In the genomic region with DNA sequence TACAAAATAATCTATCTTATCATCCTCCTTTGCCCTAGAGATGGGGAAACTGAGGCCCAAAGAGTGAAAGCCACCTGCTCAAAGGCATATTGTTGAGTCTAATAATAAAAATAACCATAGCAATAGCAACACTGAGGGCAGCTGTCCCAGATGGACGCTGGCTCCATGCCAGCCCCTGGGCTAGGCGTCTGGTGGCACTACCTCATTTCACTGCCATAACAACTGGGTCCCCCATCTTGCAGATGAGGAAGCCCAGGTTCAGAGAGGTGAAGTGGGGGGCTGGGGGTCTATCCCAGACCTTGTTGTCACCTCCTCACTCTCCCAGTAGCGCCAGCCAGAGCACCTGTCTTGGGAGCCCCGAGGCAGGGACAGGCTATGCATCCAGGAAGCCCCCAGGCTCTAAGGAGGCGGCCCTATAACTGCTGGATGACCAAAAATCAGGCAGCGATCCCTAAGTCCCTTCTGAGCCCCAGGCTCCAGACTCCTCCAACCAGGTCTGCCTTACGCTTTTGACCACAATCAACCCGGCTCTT, we compare ENCODE assay signal across 27 cellular contexts. TPM values are rescaled to one million over a fixed set of nuclear protein-coding genes. Genes with fewer than 3 reads are reported as not detected.
"Had no signal": no experiment of that assay in that cellular context is flagged by ENCODE, and none has a peak within 500 bp of the region (broad histone marks: within the 10 kb centered on the region; RNA-seq: fewer than 3 reads in every experiment).

No MANE protein-coding gene starts in this region.

- H3K36me3 Mint-ChIP-seq: activated CD4-positive, alpha-beta memory T cell treated with anti-CD3 and anti-CD28 coated beads for 36 hours; activated naive CD8-positive, alpha-beta T cell treated with anti-CD3 and anti-CD28 coated beads, Interleukin-2, amount 10 ng/mL, durations not matched to agents 7 days and 5 days; immature natural killer cell; memory B cell; naive B cell; neural progenitor cell had no signal

- H3K4me3 Mint-ChIP-seq: activated B cell treated with CpG ODN at 0.5 μM for 24 hours; activated CD4-positive, alpha-beta memory T cell treated with anti-CD3 and anti-CD28 coated beads for 36 hours; activated naive CD8-positive, alpha-beta T cell treated with anti-CD3 and anti-CD28 coated beads, Interleukin-2, amount 10 ng/mL, durations not matched to agents 7 days and 5 days; activated T-helper 17 cell treated with anti-CD3 and anti-CD28 coated beads, Interleukin-2, amount 50 U/mL, for 72 hours; immature natural killer cell; memory B cell; naive B cell; neural progenitor cell had no signal

- H3K27me3 Mint-ChIP-seq: activated naive CD8-positive, alpha-beta T cell treated with anti-CD3 and anti-CD28 coated beads, Interleukin-2, amount 10 ng/mL, durations not matched to agents 7 days and 5 days had no signal

- H3K4me1 Mint-ChIP-seq: activated B cell treated with CpG ODN at 0.5 μM for 24 hours; activated naive CD8-positive, alpha-beta T cell treated with anti-CD3 and anti-CD28 coated beads, Interleukin-2, amount 10 ng/mL, durations not matched to agents 7 days and 5 days; activated T-helper 17 cell treated with anti-CD3 and anti-CD28 coated beads, Interleukin-2, amount 50 U/mL, for 72 hours; immature natural killer cell; memory B cell; neural progenitor cell had no signal

- H3K9ac ChIP-seq: neural progenitor cell had no signal

- DNase-seq: activated B cell treated with CpG ODN at 0.5 μM for 24 hours; activated CD4-positive, alpha-beta memory T cell treated with anti-CD3 and anti-CD28 coated beads for 36 hours; activated CD4-positive, alpha-beta T cell treated with anti-CD3 and anti-CD28 coated beads for 4 hours; activated naive CD4-positive, alpha-beta T cell; activated naive CD8-positive, alpha-beta T cell treated with anti-CD3 and anti-CD28 coated beads, Interleukin-2, amount 10 ng/mL, durations not matched to agents 7 days and 5 days; activated T-cell treated with anti-CD3 and anti-CD28 coated beads, Interleukin-2, amount 50 U/mL, for 1 hour; dermis blood vessel endothelial cell; effector memory CD4-positive, alpha-beta T cell; heart left ventricle; immature natural killer cell; naive B cell; stomach; T-helper 9 cell; upper lobe of right lung had no signal

- FAIRE-seq: endothelial cell of umbilical vein had no signal

- H3K27me3 ChIP-seq: cardiac muscle cell, esophagus muscularis mucosa, gastroesophageal sphincter, neural progenitor cell, right atrium auricular region, upper lobe of right lung had no signal

- H3K27ac ChIP-seq: cardiac muscle cell, esophagus muscularis mucosa, gastroesophageal sphincter, heart left ventricle, neural progenitor cell, right atrium auricular region, skin epidermis, stomach, upper lobe of right lung had no signal

- ATAC-seq: activated T-helper 17 cell treated with anti-CD3 and anti-CD28 coated beads, Interleukin-2, amount 50 U/mL, for 72 hours; gastroesophageal sphincter; heart left ventricle; upper lobe of right lung had no signal

- H3K4me3 ChIP-seq: cardiac muscle cell, esophagus muscularis mucosa, gastroesophageal sphincter, heart left ventricle, neural progenitor cell, right atrium auricular region, skin epidermis, stomach, upper lobe of right lung had no signal

- H3K36me3 ChIP-seq: cardiac muscle cell, esophagus muscularis mucosa, gastroesophageal sphincter, heart left ventricle, neural progenitor cell, right atrium auricular region, stomach, upper lobe of right lung had no signal

- H3K27ac Mint-ChIP-seq: activated B cell treated with CpG ODN at 0.5 μM for 24 hours; activated CD4-positive, alpha-beta memory T cell treated with anti-CD3 and anti-CD28 coated beads for 36 hours; activated naive CD8-positive, alpha-beta T cell treated with anti-CD3 and anti-CD28 coated beads, Interleukin-2, amount 10 ng/mL, durations not matched to agents 7 days and 5 days; activated T-helper 17 cell treated with anti-CD3 and anti-CD28 coated beads, Interleukin-2, amount 50 U/mL, for 72 hours; immature natural killer cell; memory B cell; naive B cell; neural progenitor cell; progenitor cell of endocrine pancreas had no signal

- H3K4me1 ChIP-seq: heart left ventricle, neural progenitor cell, right atrium auricular region, stomach, upper lobe of right lung had no signal

- H3K9me3 ChIP-seq: upper lobe of right lung had no signal

RNA-seq across cellular contexts. Expression of a gene that starts 12.8 kb away (rescaled TPM):
- total RNA-seq: activated B cell treated with CpG ODN at 0.5 μM for 24 hours; activated naive CD8-positive, alpha-beta T cell treated with anti-CD3 and anti-CD28 coated beads, Interleukin-2, amount 10 ng/mL, durations not matched to agents 7 days and 5 days; activated T-helper 17 cell treated with anti-CD3 and anti-CD28 coated beads, Interleukin-2, amount 50 U/mL, for 72 hours had no signal
- polyA plus RNA-seq: cardiac muscle cell, immature natural killer cell had no signal

RNA-seq across cellular contexts. Expression of a gene that starts 38.6 kb away (rescaled TPM):
- total RNA-seq: activated B cell treated with CpG ODN at 0.5 μM for 24 hours; activated CD4-positive, alpha-beta memory T cell treated with anti-CD3 and anti-CD28 coated beads for 36 hours; activated naive CD8-positive, alpha-beta T cell treated with anti-CD3 and anti-CD28 coated beads, Interleukin-2, amount 10 ng/mL, durations not matched to agents 7 days and 5 days; activated T-helper 17 cell treated with anti-CD3 and anti-CD28 coated beads, Interleukin-2, amount 50 U/mL, for 72 hours; chondrocyte; dermis blood vessel endothelial cell; endothelial cell of umbilical vein; liver; progenitor cell of endocrine pancreas; temporal lobe; upper lobe of right lung had no signal
- polyA plus RNA-seq: cardiac muscle cell, endothelial cell of umbilical vein, immature natural killer cell, liver had no signal
